ENCODE assay signal across 36 cellular contexts in genomic region chr1:210608766-210609165, GRCh38.
"Had no signal": no experiment of that assay in that cellular context is flagged by ENCODE, and none has a peak within 500 bp of the region (broad histone marks: within the 10 kb centered on the region; RNA-seq: fewer than 3 reads in every experiment).

No MANE protein-coding gene starts in this region.

- H3K36me3 Mint-ChIP-seq: activated CD4-positive, alpha-beta memory T cell treated with anti-CD3 and anti-CD28 coated beads for 36 hours; activated naive CD4-positive, alpha-beta T cell treated with anti-CD3 and anti-CD28 coated beads, Interleukin-2, amount 10 ng/mL, durations not matched to agents 7 days and 5 days; activated naive CD8-positive, alpha-beta T cell treated with anti-CD3 and anti-CD28 coated beads, Interleukin-2, amount 10 ng/mL, durations not matched to agents 7 days and 5 days had no signal

- H3K27ac ChIP-seq: ascending aorta, cardiac muscle cell, colonic mucosa, VCaP had no signal

- H3K27me3 ChIP-seq: ascending aorta, cardiac muscle cell, colonic mucosa had no signal

- ATAC-seq: activated CD4-positive, alpha-beta T cell treated with anti-CD3 and anti-CD28 coated beads for 36 hours; activated CD8-positive, alpha-beta T cell treated with anti-CD3 and anti-CD28 coated beads for 36 hours; activated naive CD8-positive, alpha-beta T cell treated with anti-CD3 and anti-CD28 coated beads, Interleukin-2, amount 50 U/mL, for 24 hours; activated T-cell treated with anti-CD3 and anti-CD28 coated beads, Interleukin-2, amount 50 U/mL, for 4 hours; activated T-cell treated with anti-CD3 and anti-CD28 coated beads, Interleukin-2, amount 50 U/mL, for 72 hours; activated T-helper 17 cell treated with anti-CD3 and anti-CD28 coated beads, Interleukin-2, amount 50 U/mL, for 72 hours had no signal

- H3K4me3 Mint-ChIP-seq: activated B cell treated with CpG ODN at 0.5 μM for 24 hours; activated CD4-positive, alpha-beta memory T cell treated with anti-CD3 and anti-CD28 coated beads for 36 hours; activated CD4-positive, alpha-beta T cell treated with anti-CD3 and anti-CD28 coated beads for 36 hours; activated CD8-positive, alpha-beta T cell treated with anti-CD3 and anti-CD28 coated beads for 36 hours; activated naive CD4-positive, alpha-beta T cell treated with anti-CD3 and anti-CD28 coated beads, Interleukin-2, amount 10 ng/mL, durations not matched to agents 7 days and 5 days; activated naive CD4-positive, alpha-beta T cell treated with anti-CD3 and anti-CD28 coated beads, Interleukin-2, amount 50 U/mL, for 24 hours; activated naive CD8-positive, alpha-beta T cell; activated naive CD8-positive, alpha-beta T cell treated with anti-CD3 and anti-CD28 coated beads, Interleukin-2, amount 10 ng/mL, durations not matched to agents 7 days and 5 days; activated naive CD8-positive, alpha-beta T cell treated with anti-CD3 and anti-CD28 coated beads, Interleukin-2, amount 50 U/mL, for 24 hours; activated T-cell treated with anti-CD3 and anti-CD28 coated beads, Interleukin-2, amount 50 U/mL, for 4 hours; activated T-cell treated with anti-CD3 and anti-CD28 coated beads, Interleukin-2, amount 50 U/mL, for 72 hours; activated T-helper 1 cell treated with anti-CD3 and anti-CD28 coated beads, Interleukin-12 subunit alpha, Interleukin-12 subunit beta, Interleukin-2, Interleukin-4 antibody, amounts not matched to agents 30 ng/mL and 10 ng/mL and 1 ng/mL, durations not matched to agents 14 hours and 24 hours and 36 hours; activated T-helper 17 cell treated with anti-CD3 and anti-CD28 coated beads, Interleukin-2, amount 50 U/mL, for 72 hours; brain; central memory CD8-positive, alpha-beta T cell; T-helper 2 cell treated with Interferon-gamma antibody and Interleukin-4, amounts not matched to agents 5 μg/mL and 100 μg/mL, for 36 hours had no signal

- H3K4me3 ChIP-seq: ascending aorta, cardiac muscle cell, colonic mucosa had no signal

- H3K27ac Mint-ChIP-seq: activated B cell treated with CpG ODN at 0.5 μM for 24 hours; activated CD4-positive, alpha-beta memory T cell treated with anti-CD3 and anti-CD28 coated beads for 36 hours; activated CD4-positive, alpha-beta T cell treated with anti-CD3 and anti-CD28 coated beads for 36 hours; activated CD8-positive, alpha-beta T cell treated with anti-CD3 and anti-CD28 coated beads for 36 hours; activated naive CD4-positive, alpha-beta T cell treated with anti-CD3 and anti-CD28 coated beads, Interleukin-2, amount 10 ng/mL, durations not matched to agents 7 days and 5 days; activated naive CD4-positive, alpha-beta T cell treated with anti-CD3 and anti-CD28 coated beads, Interleukin-2, amount 50 U/mL, for 24 hours; activated naive CD8-positive, alpha-beta T cell; activated naive CD8-positive, alpha-beta T cell treated with anti-CD3 and anti-CD28 coated beads, Interleukin-2, amount 10 ng/mL, durations not matched to agents 7 days and 5 days; activated naive CD8-positive, alpha-beta T cell treated with anti-CD3 and anti-CD28 coated beads, Interleukin-2, amount 50 U/mL, for 24 hours; activated T-cell treated with anti-CD3 and anti-CD28 coated beads, Interleukin-2, amount 50 U/mL, for 72 hours; activated T-helper 1 cell treated with anti-CD3 and anti-CD28 coated beads, Interleukin-12 subunit alpha, Interleukin-12 subunit beta, Interleukin-2, Interleukin-4 antibody, amounts not matched to agents 30 ng/mL and 10 ng/mL and 1 ng/mL, durations not matched to agents 14 hours and 24 hours and 36 hours; activated T-helper 17 cell treated with anti-CD3 and anti-CD28 coated beads, Interleukin-2, amount 50 U/mL, for 72 hours; brain; T-helper 2 cell treated with Interferon-gamma antibody and Interleukin-4, amounts not matched to agents 5 μg/mL and 100 μg/mL, for 36 hours had no signal

- H3K27me3 Mint-ChIP-seq: activated B cell treated with CpG ODN at 0.5 μM for 24 hours; activated CD4-positive, alpha-beta memory T cell treated with anti-CD3 and anti-CD28 coated beads for 36 hours; activated CD4-positive, alpha-beta T cell treated with anti-CD3 and anti-CD28 coated beads for 36 hours; activated CD8-positive, alpha-beta T cell treated with anti-CD3 and anti-CD28 coated beads for 36 hours; activated naive CD4-positive, alpha-beta T cell treated with anti-CD3 and anti-CD28 coated beads, Interleukin-2, amount 10 ng/mL, durations not matched to agents 7 days and 5 days; activated naive CD4-positive, alpha-beta T cell treated with anti-CD3 and anti-CD28 coated beads, Interleukin-2, amount 50 U/mL, for 24 hours; activated naive CD8-positive, alpha-beta T cell; activated naive CD8-positive, alpha-beta T cell treated with anti-CD3 and anti-CD28 coated beads, Interleukin-2, amount 50 U/mL, for 24 hours; activated T-helper 17 cell treated with anti-CD3 and anti-CD28 coated beads, Interleukin-2, amount 50 U/mL, for 72 hours; brain; central memory CD8-positive, alpha-beta T cell had no signal

- FAIRE-seq: bronchial epithelial cell had no signal

- H3K4me1 Mint-ChIP-seq: activated B cell treated with CpG ODN at 0.5 μM for 24 hours; activated CD4-positive, alpha-beta T cell treated with anti-CD3 and anti-CD28 coated beads for 36 hours; activated naive CD4-positive, alpha-beta T cell treated with anti-CD3 and anti-CD28 coated beads, Interleukin-2, amount 10 ng/mL, durations not matched to agents 7 days and 5 days; activated naive CD4-positive, alpha-beta T cell treated with anti-CD3 and anti-CD28 coated beads, Interleukin-2, amount 50 U/mL, for 24 hours; activated naive CD8-positive, alpha-beta T cell treated with anti-CD3 and anti-CD28 coated beads, Interleukin-2, amount 10 ng/mL, durations not matched to agents 7 days and 5 days; activated naive CD8-positive, alpha-beta T cell treated with anti-CD3 and anti-CD28 coated beads, Interleukin-2, amount 50 U/mL, for 24 hours; activated T-helper 17 cell treated with anti-CD3 and anti-CD28 coated beads, Interleukin-2, amount 50 U/mL, for 72 hours; brain; central memory CD8-positive, alpha-beta T cell had no signal

- H3K36me3 ChIP-seq: ascending aorta, cardiac muscle cell, colonic mucosa had no signal

- H3K9me3 Mint-ChIP-seq: activated CD8-positive, alpha-beta T cell treated with anti-CD3 and anti-CD28 coated beads for 36 hours; activated naive CD4-positive, alpha-beta T cell treated with anti-CD3 and anti-CD28 coated beads, Interleukin-2, amount 10 ng/mL, durations not matched to agents 7 days and 5 days; activated naive CD8-positive, alpha-beta T cell treated with anti-CD3 and anti-CD28 coated beads, Interleukin-2, amount 10 ng/mL, durations not matched to agents 7 days and 5 days; activated T-helper 1 cell treated with anti-CD3 and anti-CD28 coated beads, Interleukin-12 subunit alpha, Interleukin-12 subunit beta, Interleukin-2, Interleukin-4 antibody, amounts not matched to agents 30 ng/mL and 10 ng/mL and 1 ng/mL, durations not matched to agents 14 hours and 24 hours and 36 hours; T-helper 2 cell treated with Interferon-gamma antibody and Interleukin-4, amounts not matched to agents 5 μg/mL and 100 μg/mL, for 36 hours had no signal

- DNase-seq: activated B cell treated with CpG ODN at 0.5 μM for 24 hours; activated CD4-positive, alpha-beta memory T cell treated with anti-CD3 and anti-CD28 coated beads for 36 hours; activated CD4-positive, alpha-beta T cell treated with anti-CD3 and anti-CD28 coated beads for 36 hours; activated CD4-positive, alpha-beta T cell treated with anti-CD3 and anti-CD28 coated beads for 48 hours; activated CD4-positive, alpha-beta T cell treated with anti-CD3 and anti-CD28 coated beads, Interleukin-2, amount 50 U/mL, for 1 hour; activated CD4-positive, alpha-beta T cell treated with anti-CD3 and anti-CD28 coated beads, Interleukin-2, amount 50 U/mL, for 4 hours; activated CD4-positive, CD25-positive, alpha-beta regulatory T cell treated with anti-CD3 and anti-CD28 coated beads, Interleukin-2, amount 50 U/mL, for 72 hours; activated CD8-positive, alpha-beta memory T cell treated with anti-CD3 and anti-CD28 coated beads, Interleukin-2, amount 50 U/mL, for 4 hours; activated CD8-positive, alpha-beta T cell treated with anti-CD3 and anti-CD28 coated beads for 36 hours; activated effector memory CD4-positive, alpha-beta T cell treated with anti-CD3 and anti-CD28 coated beads, Interleukin-2, amount 50 U/mL, for 16 hours; activated naive CD4-positive, alpha-beta T cell treated with anti-CD3 and anti-CD28 coated beads, Interleukin-2, amount 10 ng/mL, durations not matched to agents 7 days and 5 days; activated naive CD4-positive, alpha-beta T cell treated with Interleukin-2 at 50 U/mL for 16 hours; activated naive CD8-positive, alpha-beta T cell treated with anti-CD3 and anti-CD28 coated beads, Interleukin-2, amount 10 ng/mL, durations not matched to agents 7 days and 5 days; activated naive CD8-positive, alpha-beta T cell treated with anti-CD3 and anti-CD28 coated beads, Interleukin-2, amount 50 U/mL, for 24 hours; activated T-cell treated with anti-CD3 and anti-CD28 coated beads for 4 hours; activated T-cell treated with anti-CD3 and anti-CD28 coated beads, Interleukin-2, amount 50 U/mL, for 1 hour; activated T-cell treated with anti-CD3 and anti-CD28 coated beads, Interleukin-2, amount 50 U/mL, for 4 hours; activated T-cell treated with anti-CD3 and anti-CD28 coated beads, Interleukin-2, amount 50 U/mL, for 72 hours; amygdala; anterior cingulate cortex; caudate nucleus; cerebellar nuclear complex; colonic mucosa; T-helper 2 cell; T-helper 9 cell had no signal

- H3K9me3 ChIP-seq: colonic mucosa had no signal

- H3K4me1 ChIP-seq: ascending aorta, colonic mucosa had no signal
